Comparison of ENCODE assay signal across 8 cellular contexts in the genomic region with DNA sequence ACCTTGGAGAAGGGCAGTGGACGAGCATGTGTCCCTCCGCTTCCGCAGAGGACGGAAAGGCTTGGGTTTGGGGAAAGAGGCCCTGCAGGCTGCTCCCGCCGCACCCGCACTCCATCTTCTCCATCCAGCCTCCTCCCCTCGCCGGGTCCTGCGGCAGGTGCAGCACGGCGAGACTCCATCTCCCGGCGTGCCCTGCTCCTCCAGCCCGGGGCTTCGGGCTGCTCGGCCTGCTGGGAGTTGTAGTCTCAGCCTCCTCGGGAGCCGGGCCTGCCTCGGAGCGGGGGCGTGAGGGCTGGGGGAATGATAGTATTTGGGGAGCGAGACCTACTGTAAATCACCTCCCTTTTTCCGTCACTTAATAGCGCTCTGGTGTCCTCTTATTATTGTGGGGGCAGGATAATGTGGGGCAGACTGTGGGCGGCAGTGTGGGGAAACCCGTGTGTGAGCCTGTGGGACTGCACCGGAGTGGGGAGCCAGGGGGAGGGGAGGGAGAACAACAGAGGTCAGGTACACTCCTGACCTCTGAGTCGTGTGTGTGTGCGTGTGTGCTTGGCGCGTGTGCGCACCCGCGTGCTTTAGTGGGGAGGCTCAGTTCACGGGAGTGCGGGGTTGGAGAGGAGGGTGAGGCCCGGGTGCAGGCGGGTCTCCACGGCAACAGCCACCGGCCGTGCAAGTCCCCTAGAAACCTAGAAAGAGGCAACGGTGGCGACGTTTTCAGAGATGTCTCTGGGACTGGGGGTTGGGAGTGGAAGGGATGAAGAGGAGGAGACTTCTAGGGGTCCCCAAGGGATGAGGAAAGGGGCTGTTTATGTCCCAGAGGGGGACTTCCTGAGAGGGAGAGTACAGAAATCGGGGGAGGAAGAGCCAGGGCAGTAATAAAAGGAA. TPM values are rescaled to one million over a fixed set of nuclear protein-coding genes. Genes with fewer than 3 reads are reported as not detected.
DNase-seq lines count a peak whose midpoint lies in the region; ATAC-seq and TF ChIP-seq lines count a peak whose summit lies in the region.

No MANE protein-coding gene starts in this region.

- H3K4me1 Mint-ChIP-seq in Calu3 (ENCODE audit: low read depth, unreplicated experiment) (peaks cover 15% of the 10 kb centered on the region), neural crest cell (peaks cover 35% of the 10 kb centered on the region)
- peaks cover 16% of the 10 kb centered on the region for H3K4me1 Mint-ChIP-seq in stimulated activated naive CD8-positive, alpha-beta T cell treated with anti-CD3 and anti-CD28 coated beads, Interleukin-15, amount 100 ng/mL, for 72 hours

- BruUV-seq in Calu3 (replicated peaks; lab: Mats Ljungman, UMichigan), result no TSS peak

- CTCF ChIA-PET in Calu3 (lab: Charles Lee), result interaction anchor here (0.6 to 1.3 kb wide), 9 partner anchors 16 to 542 kb away, joined by 3 to 12 read pairs (median 3); partner anchors contain the start of genes ABCC10, CUL9 and DNPH1

- H3K9me3 Mint-ChIP-seq in Calu3 (ENCODE audit: low read depth, unreplicated experiment) (no peaks in the 10 kb centered on the region), neural crest cell (no peaks in the 10 kb centered on the region)
- H3K9me3 Mint-ChIP-seq in stimulated activated naive CD8-positive, alpha-beta T cell treated with anti-CD3 and anti-CD28 coated beads, Interleukin-15, amount 100 ng/mL, for 72 hours, result no peaks in the 10 kb centered on the region

- peak overlapping the region; percentile 32 for H3K27ac Mint-ChIP-seq in Calu3 (ENCODE audit: unreplicated experiment)
- H3K27ac Mint-ChIP-seq in neural crest cell (ENCODE audit: unreplicated experiment), result no peak overlapping the region
- H3K27ac Mint-ChIP-seq in stimulated activated naive CD8-positive, alpha-beta T cell treated with anti-CD3 and anti-CD28 coated beads, Interleukin-15, amount 100 ng/mL, for 72 hours, result peak overlapping the region; percentile 89 to 92

- peaks cover 17% of the 10 kb centered on the region for H3K36me3 Mint-ChIP-seq in Calu3 (ENCODE audit: insufficient read depth, unreplicated experiment)
- H3K36me3 Mint-ChIP-seq in neural crest cell (ENCODE audit: low read depth), result no peaks in the 10 kb centered on the region

- DNase-seq in Calu3, result peak; percentile 94
- peak; percentile 97 for DNase-seq in HuH-7.5 (ENCODE audit: low spot score)
- DNase-seq in RKO (ENCODE audit: low spot score), result peak; percentile 66
- peak; percentile 93 for DNase-seq in activated effector memory CD4-positive, alpha-beta T cell treated with anti-CD3 and anti-CD28 coated beads, Interleukin-2, amount 50 U/mL, for 16 hours
- peak; percentile 60 for DNase-seq in foreskin melanocyte
- peak; percentile 70 for DNase-seq in neural crest cell (ENCODE audit: low read depth, low spot score)
- peak; percentile 78 to 87 for DNase-seq in stimulated activated naive CD8-positive, alpha-beta T cell treated with anti-CD3 and anti-CD28 coated beads, Interleukin-15, amount 100 ng/mL, for 72 hours

- ATAC-seq in GM21515 (IDR thresholded peaks at IDR 0.05; ENCODE audit: unreplicated experiment), result peak; percentile 91
- ATAC-seq in stimulated activated naive CD8-positive, alpha-beta T cell treated with anti-CD3 and anti-CD28 coated beads, Interleukin-15, amount 100 ng/mL, for 72 hours, result peak; percentile 98

- H3K4me3 Mint-ChIP-seq in Calu3 (ENCODE audit: low read depth, unreplicated experiment) (peak overlapping the region; percentile 73), neural crest cell (no peak overlapping the region)
- peak overlapping the region; percentile 85 to 86 for H3K4me3 Mint-ChIP-seq in stimulated activated naive CD8-positive, alpha-beta T cell treated with anti-CD3 and anti-CD28 coated beads, Interleukin-15, amount 100 ng/mL, for 72 hours

- intact Hi-C loops in Calu3 (cut with micrococcal nuclease; ENCODE audit: unreplicated experiment), result no loop called here

- peaks cover 33% of the 10 kb centered on the region for H3K27me3 Mint-ChIP-seq in Calu3 (ENCODE audit: unreplicated experiment)
- H3K27me3 Mint-ChIP-seq in neural crest cell (ENCODE audit: low read depth), result peaks cover 26% of the 10 kb centered on the region
- peaks cover 27% of the 10 kb centered on the region for H3K27me3 Mint-ChIP-seq in stimulated activated naive CD8-positive, alpha-beta T cell treated with anti-CD3 and anti-CD28 coated beads, Interleukin-15, amount 100 ng/mL, for 72 hours

- TF ChIP-seq CTCF in Calu3 (IDR thresholded peaks at IDR 0.05; ENCODE audit: unreplicated experiment) (no peak), neural crest cell (conservative IDR thresholded peaks at IDR 0.05) (no peak)

RNA-seq across cellular contexts. Expression of gene TTBK1, which starts 4.1 kb away (rescaled TPM):
- 0.17 and 0.29 TPM in 2 replicates for total RNA-seq in Calu3 (2022)
- 5.1 and 5.4 TPM in 2 replicates for total RNA-seq in neural crest cell

RNA-seq across cellular contexts. Expression of gene DNPH1, which starts 18.1 kb away (rescaled TPM):
- 82.6 and 86.8 TPM in 2 replicates for total RNA-seq in Calu3 (2022)
- total RNA-seq in neural crest cell, result 50.3 and 55.1 TPM in 2 replicates

RNA-seq across cellular contexts. Expression of gene SLC22A7, which starts 50.7 kb away (rescaled TPM):
- total RNA-seq in Calu3 (2022), result not detected in 2 replicates
- total RNA-seq in neural crest cell, result 0.37 TPM in 1 of 2 replicates, not detected in the other

Comparison
In these comparisons a context has a peak if more than half of its experiments do, and no peak if none do; other contexts are left out.
1. Peak in every context shown above with its lines: DNase-seq and ATAC-seq.